In the genomic region with DNA sequence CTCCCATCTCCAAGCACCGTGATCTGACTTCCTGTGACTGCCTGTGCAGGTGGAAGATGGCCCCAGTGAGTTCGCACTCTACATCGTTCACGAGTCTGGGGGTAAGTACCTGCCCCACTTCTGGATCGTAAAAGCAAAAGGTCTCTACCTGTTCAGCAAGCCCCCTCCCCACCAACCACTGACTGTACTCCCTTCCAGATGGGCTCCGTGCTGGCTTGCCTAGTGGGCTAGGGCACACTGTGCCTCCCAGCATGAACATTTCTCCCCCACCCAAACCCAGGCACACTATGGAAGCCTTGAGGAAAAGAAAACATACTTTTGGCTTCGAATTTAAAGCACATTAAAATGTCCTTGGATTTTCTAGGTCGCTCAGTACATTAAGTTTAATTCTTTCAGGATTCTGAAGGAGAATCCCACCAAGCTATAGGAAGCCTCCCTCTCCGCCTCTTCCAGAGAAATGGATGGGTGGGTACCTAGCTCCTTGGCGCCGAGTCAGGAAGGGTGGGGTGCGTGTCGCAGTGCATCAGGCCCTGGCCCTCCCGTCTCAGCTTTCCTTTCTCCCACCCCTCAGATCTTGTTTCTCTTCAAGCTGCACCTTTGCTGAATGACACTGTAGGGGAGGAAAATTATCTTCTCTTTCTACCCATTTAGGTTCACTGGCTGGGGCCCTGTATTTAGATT, we compare ENCODE assay signal across 16 cellular contexts. TPM values are rescaled to one million over a fixed set of nuclear protein-coding genes. Genes with fewer than 3 reads are reported as not detected.
DNase-seq lines count a peak whose midpoint lies in the region; ATAC-seq and TF ChIP-seq lines count a peak whose summit lies in the region.
"Had no signal": no experiment of that assay in that cellular context is flagged by ENCODE, and none has a peak within 500 bp of the region (broad histone marks: within the 10 kb centered on the region; RNA-seq: fewer than 3 reads in every experiment).

No MANE protein-coding gene starts in this region.

- H3K4me1 ChIP-seq in BLaER1 (peaks cover 70% of the 10 kb centered on the region), adipocyte (ENCODE audit: control insufficient read depth, insufficient read depth, low read length) (peaks cover 72% of the 10 kb centered on the region), left ventricle myocardium inferior (peaks cover 85% of the 10 kb centered on the region), neural progenitor cell (peaks cover 55% of the 10 kb centered on the region)
- H3K4me1 ChIP-seq: breast epithelium had no signal

- ATAC-seq in HG03354 (IDR thresholded peaks at IDR 0.05; ENCODE audit: poor library complexity, severe bottlenecking, unreplicated experiment), result no peak
- ATAC-seq in HG02588 (IDR thresholded peaks at IDR 0.05; ENCODE audit: unreplicated experiment), result no peak
- no peak for ATAC-seq in HG03432 (IDR thresholded peaks at IDR 0.05; ENCODE audit: unreplicated experiment)
- ATAC-seq: CD8-positive, alpha-beta T cell had no signal

- H2AFZ ChIP-seq in neural progenitor cell (replicated peaks), result no peak overlapping the region

- no peaks in the 10 kb centered on the region for H3K27me3 ChIP-seq in BLaER1
- no peaks in the 10 kb centered on the region for H3K27me3 ChIP-seq in adipocyte (replicated peaks; ENCODE audit: control insufficient read depth, insufficient read depth, low read length)
- H3K27me3 ChIP-seq in left ventricle myocardium inferior (ENCODE audit: low read depth), result no peaks in the 10 kb centered on the region
- H3K27me3 ChIP-seq in neural progenitor cell, result peaks cover 42% of the 10 kb centered on the region
- H3K27me3 ChIP-seq: breast epithelium, tibial nerve had no signal

- TF ChIP-seq CTCF in left ventricle myocardium inferior (IDR thresholded peaks at IDR 0.05; ENCODE audit: borderline replicate concordance) (no peak), neural progenitor cell (IDR thresholded peaks at IDR 0.05) (no peak)

- H3K27ac Mint-ChIP-seq in neural progenitor cell, result peak overlapping the region; percentile 80
- H3K27ac Mint-ChIP-seq: activated naive CD4-positive, alpha-beta T cell treated with anti-CD3 and anti-CD28 coated beads, Interleukin-2, amount 50 U/mL, for 24 hours; CD8-positive, alpha-beta T cell; nephron progenitor cell had no signal

- no peaks in the 10 kb centered on the region for H3K9me3 ChIP-seq in BLaER1
- no peaks in the 10 kb centered on the region for H3K9me3 ChIP-seq in adipocyte (ENCODE audit: control insufficient read depth, low read length)
- no peaks in the 10 kb centered on the region for H3K9me3 ChIP-seq in left ventricle myocardium inferior (replicated peaks)
- H3K9me3 ChIP-seq in neural progenitor cell (ENCODE audit: low read depth), result no peaks in the 10 kb centered on the region
- H3K9me3 ChIP-seq: breast epithelium, tibial nerve had no signal

- DNase-seq in adipocyte (ENCODE audit: low read depth), result no peak
- no peak for DNase-seq in left ventricle myocardium inferior
- no peak for DNase-seq in neural progenitor cell (ENCODE audit: low spot score)
- DNase-seq in stimulated activated naive CD4-positive, alpha-beta T cell treated with Interleukin-2 at 50 U/mL for 16 hours (lab: John Stamatoyannopoulos, UW), result no peak
- DNase-seq: activated CD4-positive, CD25-positive, alpha-beta regulatory T cell treated with anti-CD3 and anti-CD28 coated beads, Interleukin-2, amount 50 U/mL, for 72 hours; effector memory CD4-positive, alpha-beta T cell; NCI-H2227 treated with DMSO at 0.1 percent for 48 hours had no signal

- H3K9ac ChIP-seq in BLaER1 (no peak overlapping the region), adipocyte (ENCODE audit: low read length) (peak overlapping the region; percentile 44), neural progenitor cell (no peak overlapping the region)

- H3K9me3 Mint-ChIP-seq in neural progenitor cell, result no peaks in the 10 kb centered on the region
- H3K9me3 Mint-ChIP-seq: activated naive CD4-positive, alpha-beta T cell treated with anti-CD3 and anti-CD28 coated beads, Interleukin-2, amount 50 U/mL, for 24 hours; CD8-positive, alpha-beta T cell; nephron progenitor cell had no signal

- H3F3A ChIP-seq in neural progenitor cell (ENCODE audit: low read depth), result peaks cover 34% of the 10 kb centered on the region

- H3K36me3 ChIP-seq in BLaER1, result peaks cover 14% of the 10 kb centered on the region; the same call in 1 of the 2 replicates
- peaks cover 60% of the 10 kb centered on the region for H3K36me3 ChIP-seq in adipocyte (ENCODE audit: control insufficient read depth, insufficient read depth, low read length, severe bottlenecking)
- H3K36me3 ChIP-seq in left ventricle myocardium inferior, result peaks cover 87% of the 10 kb centered on the region
- H3K36me3 ChIP-seq in neural progenitor cell, result no peaks in the 10 kb centered on the region
- H3K36me3 ChIP-seq: breast epithelium had no signal

- H3K79me2 ChIP-seq in neural progenitor cell (ENCODE audit: low read depth), result no peaks in the 10 kb centered on the region

- H3K4me1 Mint-ChIP-seq in neural progenitor cell, result peaks cover 39% of the 10 kb centered on the region
- H3K4me1 Mint-ChIP-seq: activated naive CD4-positive, alpha-beta T cell treated with anti-CD3 and anti-CD28 coated beads, Interleukin-2, amount 50 U/mL, for 24 hours had no signal

- H3K4me2 ChIP-seq in BLaER1 (peak overlapping the region; percentile 50), neural progenitor cell (peak overlapping the region; percentile 66)

- peaks cover 9% of the 10 kb centered on the region for H3K36me3 Mint-ChIP-seq in neural progenitor cell
- H3K36me3 Mint-ChIP-seq: CD8-positive, alpha-beta T cell had no signal

- no peaks in the 10 kb centered on the region for H4K20me1 ChIP-seq in BLaER1
- peaks cover 13% of the 10 kb centered on the region for H4K20me1 ChIP-seq in neural progenitor cell (ENCODE audit: low read depth)

- intact Hi-C loops in left ventricle myocardium inferior (cut with micrococcal nuclease), result no loop called here

- H3K27me3 Mint-ChIP-seq in neural progenitor cell (ENCODE audit: insufficient read depth, low read depth), result peaks cover 4% of the 10 kb centered on the region

- H3K4me3 ChIP-seq in BLaER1 (no peak overlapping the region), adipocyte (ENCODE audit: low read length) (no peak overlapping the region), left ventricle myocardium inferior (peak overlapping the region; percentile 29), neural progenitor cell (peak overlapping the region; percentile 28)
- H3K4me3 ChIP-seq: breast epithelium, tibial nerve had no signal

- H3K4me3 Mint-ChIP-seq in neural progenitor cell, result peak overlapping the region; percentile 57
- H3K4me3 Mint-ChIP-seq: activated naive CD4-positive, alpha-beta T cell treated with anti-CD3 and anti-CD28 coated beads, Interleukin-2, amount 50 U/mL, for 24 hours; CD8-positive, alpha-beta T cell had no signal

- H3K27ac ChIP-seq in BLaER1 (peak overlapping the region; percentile 20), left ventricle myocardium inferior (replicated peaks) (peak overlapping the region; percentile 97), neural progenitor cell (no peak overlapping the region)

RNA-seq across cellular contexts. Expression of a gene that starts 11.0 kb away (rescaled TPM):
- total RNA-seq in left ventricle myocardium inferior (14.2 TPM), neural progenitor cell (ENCODE audit: low replicate concordance) (60.2 and 81.0 TPM in 2 replicates)

RNA-seq across cellular contexts. Expression of a gene that starts 11.2 kb away (rescaled TPM):
- total RNA-seq in left ventricle myocardium inferior (27.5 TPM), neural progenitor cell (ENCODE audit: low replicate concordance) (0.71 TPM in 1 of 2 replicates, not detected in the other)
- total RNA-seq: CD8-positive, alpha-beta T cell had no signal

RNA-seq across cellular contexts. Expression of a gene that starts 30.2 kb away (rescaled TPM):
- total RNA-seq in left ventricle myocardium inferior (103 TPM), neural progenitor cell (ENCODE audit: low replicate concordance) (3.1 and 9.7 TPM in 2 replicates)

Comparison
In these comparisons a context has a peak if more than half of its experiments do, and no peak if none do; other contexts are left out.
1. H3K4me3 ChIP-seq: peak in left ventricle myocardium inferior (single experiment) and neural progenitor cell (single experiment); none in BLaER1 (single experiment) and adipocyte (single experiment).
2. RNA of a gene that starts 11.2 kb away (total RNA-seq): 27.5 TPM in left ventricle myocardium inferior (single experiment); 0.71 TPM in neural progenitor cell; every median in the first group is over 10 times any median in the second.